10 cellular contexts compared by ENCODE assay signal in genomic region chr4:122762520-122762919, GRCh38. TPM values are rescaled to one million over a fixed set of nuclear protein-coding genes. Genes with fewer than 3 reads are reported as not detected.
A peak's percentile ranks its signal among the peaks of the same experiment; 100 is the strongest.
DNase-seq lines count a peak whose midpoint lies in the region; ATAC-seq lines count a peak whose summit lies in the region.
"Had no signal": no experiment of that assay in that cellular context is flagged by ENCODE, and none has a peak within 500 bp of the region (broad histone marks: within the 10 kb centered on the region; RNA-seq: fewer than 3 reads in every experiment).

No MANE protein-coding gene starts in this region.

- no peaks in the 10 kb centered on the region for H3K9me3 Mint-ChIP-seq in activated T-cell treated with anti-CD3 and anti-CD28 coated beads, Interleukin-2, amount 50 U/mL, for 72 hours
- H3K9me3 Mint-ChIP-seq: endodermal cell had no signal

- H3K4me1 Mint-ChIP-seq in activated T-cell treated with anti-CD3 and anti-CD28 coated beads, Interleukin-2, amount 50 U/mL, for 72 hours (ENCODE audit: low read depth) = peaks cover 40% of the 10 kb centered on the region

- H3K27ac Mint-ChIP-seq in activated T-cell treated with anti-CD3 and anti-CD28 coated beads, Interleukin-2, amount 50 U/mL, for 72 hours = peak overlapping the region; percentile 68

- no peaks in the 10 kb centered on the region for H3K27me3 Mint-ChIP-seq in activated T-cell treated with anti-CD3 and anti-CD28 coated beads, Interleukin-2, amount 50 U/mL, for 72 hours (ENCODE audit: low read depth)

- H3K36me3 Mint-ChIP-seq in activated T-cell treated with anti-CD3 and anti-CD28 coated beads, Interleukin-2, amount 50 U/mL, for 72 hours (ENCODE audit: insufficient read depth in 2 of 2) = no peaks in the 10 kb centered on the region

- peak in 1 of 2 donors; percentile 8 for DNase-seq in activated T-cell treated with anti-CD3 and anti-CD28 coated beads, Interleukin-2, amount 50 U/mL, for 72 hours
- no peak for DNase-seq in activated T-cell treated with anti-CD3 and anti-CD28 coated beads, Interleukin-2, amount 50 U/mL, for 1 hour
- DNase-seq in KG1 (lab: John Stamatoyannopoulos, UW) = peak; percentile 28
- DNase-seq in activated gamma-delta T cell treated with anti-CD3 and anti-CD28 coated beads, Interleukin-2, amount 50 U/mL, for 16 hours (ENCODE audit: low read depth) = peak; percentile 1
- DNase-seq in putamen (ENCODE audit: low spot score) = peak; percentile 23
- DNase-seq in NCI-H345 (lab: John Stamatoyannopoulos, UW) = no peak
- DNase-seq in T1000 (lab: John Stamatoyannopoulos, UW) = no peak
- DNase-seq: activated effector memory CD4-positive, alpha-beta T cell treated with Interleukin-2 at 50 U/mL for 16 hours; endodermal cell had no signal

- no peak for ATAC-seq in activated T-cell treated with anti-CD3 and anti-CD28 coated beads, Interleukin-2, amount 50 U/mL, for 72 hours (replicated peaks in 1 of 2)
- ATAC-seq in GM18873 (IDR thresholded peaks at IDR 0.05; ENCODE audit: low FRiP score, unreplicated experiment) = no peak

- H3K4me3 Mint-ChIP-seq in activated T-cell treated with anti-CD3 and anti-CD28 coated beads, Interleukin-2, amount 50 U/mL, for 72 hours = peak overlapping the region; percentile 5 to 58
- H3K4me3 Mint-ChIP-seq: endodermal cell had no signal

RNA-seq across cellular contexts. Expression of gene BBS12, which starts 30.0 kb away (rescaled TPM):
- 1 to 10 TPM; 3.0 to 4.4 TPM for total RNA-seq in activated T-cell treated with anti-CD3 and anti-CD28 coated beads, Interleukin-2, amount 50 U/mL, for 72 hours

Comparison
In these comparisons a context has a peak if more than half of its experiments do, and no peak if none do; other contexts are left out.
1. DNase-seq: peak in KG1 (single experiment), activated gamma-delta T cell treated with anti-CD3 and anti-CD28 coated beads, Interleukin-2, amount 50 U/mL, for 16 hours (single experiment) and putamen (single experiment); none in activated T-cell treated with anti-CD3 and anti-CD28 coated beads, Interleukin-2, amount 50 U/mL, for 1 hour (single experiment), NCI-H345 (single experiment) and T1000 (single experiment).